Comparison of ENCODE assay signal across 17 cellular contexts in genomic region chr11:61905067-61905696, GRCh38. TPM values are rescaled to one million over a fixed set of nuclear protein-coding genes. Genes with fewer than 3 reads are reported as not detected.
"Had no signal": no experiment of that assay in that cellular context is flagged by ENCODE, and none has a peak within 500 bp of the region (broad histone marks: within the 10 kb centered on the region; RNA-seq: fewer than 3 reads in every experiment).

No MANE protein-coding gene starts in this region.

- H3K27ac ChIP-seq: psoas muscle, sigmoid colon, upper lobe of right lung, vagina had no signal

- H3K4me1 ChIP-seq: psoas muscle, upper lobe of right lung had no signal

- H3K27me3 ChIP-seq: heart left ventricle, sigmoid colon, testis, tibial nerve, upper lobe of right lung, vagina had no signal

- DNase-seq: cortex of kidney; effector memory CD4-positive, alpha-beta T cell; hippocampal formation; mammary epithelial cell; naive thymus-derived CD8-positive, alpha-beta T cell; occipital lobe; psoas muscle; sigmoid colon; stimulated activated naive CD4-positive, alpha-beta T cell; testis had no signal

- ATAC-seq: naive thymus-derived CD8-positive, alpha-beta T cell; psoas muscle had no signal

- H3K9me3 ChIP-seq: heart left ventricle, mucosa of descending colon, psoas muscle, sigmoid colon, testis, tibial nerve, upper lobe of right lung, vagina had no signal

- H3K4me3 Mint-ChIP-seq: naive thymus-derived CD8-positive, alpha-beta T cell; neural crest cell had no signal

- H3K4me3 ChIP-seq: heart left ventricle, mucosa of descending colon, psoas muscle, sigmoid colon, skin epidermis, testis, tibial nerve, upper lobe of right lung, vagina had no signal

- H3K36me3 ChIP-seq: upper lobe of right lung had no signal

- H3K4me1 Mint-ChIP-seq: naive thymus-derived CD8-positive, alpha-beta T cell; neural crest cell had no signal

- H3K9me3 Mint-ChIP-seq: naive thymus-derived CD8-positive, alpha-beta T cell; neural crest cell had no signal

RNA-seq across cellular contexts. Expression of gene RAB3IL1, which starts 12.2 kb away (rescaled TPM):
- polyA plus RNA-seq: naive thymus-derived CD8-positive, alpha-beta T cell had no signal
